7 cellular contexts compared by ENCODE assay signal in genomic region chr20:19975436-19975799, GRCh38. TPM values are rescaled to one million over a fixed set of nuclear protein-coding genes. Genes with fewer than 3 reads are reported as not detected.
A peak's percentile ranks its signal among the peaks of the same experiment; 100 is the strongest.
DNase-seq lines count a peak whose midpoint lies in the region; ATAC-seq and TF ChIP-seq lines count a peak whose summit lies in the region.

No MANE protein-coding gene starts in this region.

- peak; percentile 75 for DNase-seq in M059J (ENCODE audit: low read depth)
- peak in 1 of 2 donors; percentile 67 for DNase-seq in upper lobe of left lung
- DNase-seq in activated T-cell treated with anti-CD3 and anti-CD28 coated beads, Interleukin-2, amount 50 U/mL, for 4 hours: no peak
- DNase-seq in CD8-positive, alpha-beta T cell: no peak

- H3K9me3 ChIP-seq in mesodermal cell (ENCODE audit: control insufficient read depth, low read length) (no peaks in the 10 kb centered on the region), upper lobe of left lung (no peaks in the 10 kb centered on the region)
- no peaks in the 10 kb centered on the region for H3K9me3 ChIP-seq in CD8-positive, alpha-beta T cell (ENCODE audit: low read length)

- H3K4me1 ChIP-seq in mesodermal cell (ENCODE audit: control insufficient read depth, insufficient read depth, low read length, poor library complexity, severe bottlenecking) (peaks cover 58% of the 10 kb centered on the region), upper lobe of left lung (peaks cover 54 to 78% (median 66%) of the 10 kb centered on the region in 4 donors)
- H3K4me1 ChIP-seq in CD8-positive, alpha-beta T cell (ENCODE audit: insufficient read depth, low read length): no peaks in the 10 kb centered on the region

- no peaks in the 10 kb centered on the region for H3K36me3 Mint-ChIP-seq in activated T-cell treated with anti-CD3 and anti-CD28 coated beads, Interleukin-2, amount 50 U/mL, for 4 hours (ENCODE audit: insufficient read depth)
- H3K36me3 Mint-ChIP-seq in CD8-positive, alpha-beta T cell: no peaks in the 10 kb centered on the region

- POLR2A ChIA-PET in CD8-positive, alpha-beta T cell (lab: Charles Lee): no interaction called here

- H3K27me3 Mint-ChIP-seq in activated T-cell treated with anti-CD3 and anti-CD28 coated beads, Interleukin-2, amount 50 U/mL, for 4 hours (ENCODE audit: low read depth): peaks cover 3% of the 10 kb centered on the region
- H3K27me3 Mint-ChIP-seq in CD8-positive, alpha-beta T cell (ENCODE audit: low read depth): no peaks in the 10 kb centered on the region

- CTCF ChIA-PET in CD8-positive, alpha-beta T cell (lab: Charles Lee): interaction anchor here (0.9 kb wide), 1 partner anchor 13 kb away, joined by 4 read pairs; no protein-coding TSS in a partner anchor

- peak overlapping the region; percentile 15 for H3K4me3 ChIP-seq in mesodermal cell (ENCODE audit: extremely low read depth, insufficient read depth, low read length, poor library complexity, severe bottlenecking)
- peak overlapping the region; percentile 42 to 70 (median 53) for H3K4me3 ChIP-seq in upper lobe of left lung
- no peak overlapping the region for H3K4me3 ChIP-seq in CD8-positive, alpha-beta T cell (ENCODE audit: low read depth, low read length)

- peak in 1 of 4 donors; percentile 25 for TF ChIP-seq POLR2A in upper lobe of left lung (IDR thresholded peaks at IDR 0.05)

- no peaks in the 10 kb centered on the region for H3K9me3 Mint-ChIP-seq in activated T-cell treated with anti-CD3 and anti-CD28 coated beads, Interleukin-2, amount 50 U/mL, for 4 hours
- H3K9me3 Mint-ChIP-seq in CD8-positive, alpha-beta T cell: no peaks in the 10 kb centered on the region

- H3K27ac ChIP-seq in cingulate gyrus (ENCODE audit: low read depth, low read length) (peak overlapping the region; percentile 96), mesodermal cell (ENCODE audit: low read depth, low read length, severe bottlenecking) (peak overlapping the region; percentile 98), upper lobe of left lung (peak overlapping the region; percentile 87 to 91 (median 90))
- H3K27ac ChIP-seq in CD8-positive, alpha-beta T cell (ENCODE audit: low read depth, low read length): no peak overlapping the region

- intact Hi-C loops in CD8-positive, alpha-beta T cell (cut with DNase I, micrococcal nuclease): no loop called here

- TF ChIP-seq EP300 in upper lobe of left lung (IDR thresholded peaks at IDR 0.05): no peak

- no peak overlapping the region for H3K27ac Mint-ChIP-seq in CD8-positive, alpha-beta T cell

- no peaks in the 10 kb centered on the region for H3K27me3 ChIP-seq in upper lobe of left lung
- H3K27me3 ChIP-seq in CD8-positive, alpha-beta T cell (ENCODE audit: insufficient read depth, low read length): no peaks in the 10 kb centered on the region

- 90 to 95% methylated on average over 15 of the region's 18 CpGs for WGBS in mesodermal cell (ENCODE audit: insufficient coverage in 2 of 2), 2 experiments
- WGBS in upper lobe of left lung, 2 donors: 34 to 37% methylated on average over 14 to 18 of the region's 18 CpGs

- peaks cover 16% of the 10 kb centered on the region for H3K4me1 Mint-ChIP-seq in activated T-cell treated with anti-CD3 and anti-CD28 coated beads, Interleukin-2, amount 50 U/mL, for 4 hours (ENCODE audit: low read depth)
- H3K4me1 Mint-ChIP-seq in CD8-positive, alpha-beta T cell (ENCODE audit: low read depth): peaks cover 6% of the 10 kb centered on the region

- no peak for TF ChIP-seq CTCF in upper lobe of left lung (IDR thresholded peaks at IDR 0.05)
- TF ChIP-seq CTCF in CD8-positive, alpha-beta T cell (IDR thresholded peaks at IDR 0.05): no peak

- ATAC-seq in upper lobe of left lung (ENCODE audit: low FRiP score in 2 of 2): peak; percentile 7 to 8
- ATAC-seq in GM18858 (IDR thresholded peaks at IDR 0.05; ENCODE audit: unreplicated experiment): no peak
- ATAC-seq in activated T-cell treated with anti-CD3 and anti-CD28 coated beads, Interleukin-2, amount 50 U/mL, for 4 hours: no peak
- ATAC-seq in CD8-positive, alpha-beta T cell: no peak

- no peak overlapping the region for H3K4me3 Mint-ChIP-seq in activated T-cell treated with anti-CD3 and anti-CD28 coated beads, Interleukin-2, amount 50 U/mL, for 4 hours
- no peak overlapping the region for H3K4me3 Mint-ChIP-seq in CD8-positive, alpha-beta T cell

- H3K36me3 ChIP-seq in mesodermal cell (ENCODE audit: control insufficient read depth, insufficient read depth, low read length) (peaks cover 64% of the 10 kb centered on the region), upper lobe of left lung (peaks cover 0 to 52% (median 2%) of the 10 kb centered on the region in 4 donors)
- H3K36me3 ChIP-seq in CD8-positive, alpha-beta T cell (ENCODE audit: insufficient read depth, low read length): no peaks in the 10 kb centered on the region

RNA-seq across cellular contexts. Expression of gene NAA20, which starts 41.7 kb away (rescaled TPM):
- total RNA-seq in M059J (2014; rRNA removed; shearing (Covaris generic)): 103 and 135 TPM in 2 replicates
- polyA plus RNA-seq in mesodermal cell (2013, experiment 1 of 2): 48.1 TPM
- 54.4 TPM for polyA plus RNA-seq in mesodermal cell (2013, experiment 2 of 2)
- total RNA-seq in upper lobe of left lung: 10 to 100 TPM; 17.8 to 56.5 (median 49.4) TPM
- total RNA-seq in activated T-cell treated with anti-CD3 and anti-CD28 coated beads, Interleukin-2, amount 50 U/mL, for 4 hours: 100 to 1,000 TPM; 115 to 121 (median 118) TPM
- total RNA-seq in CD8-positive, alpha-beta T cell: 10 to 100 TPM; 32.9 to 33.2 TPM

Comparison
In these comparisons a context has a peak if more than half of its experiments do, and no peak if none do; other contexts are left out.
1. ATAC-seq: peak in upper lobe of left lung (2 of 2); none in GM18858 (single experiment), activated T-cell treated with anti-CD3 and anti-CD28 coated beads, Interleukin-2, amount 50 U/mL, for 4 hours (0 of 2) and CD8-positive, alpha-beta T cell (single experiment).